ENCODE assay signal across 13 cellular contexts in the genomic region with DNA sequence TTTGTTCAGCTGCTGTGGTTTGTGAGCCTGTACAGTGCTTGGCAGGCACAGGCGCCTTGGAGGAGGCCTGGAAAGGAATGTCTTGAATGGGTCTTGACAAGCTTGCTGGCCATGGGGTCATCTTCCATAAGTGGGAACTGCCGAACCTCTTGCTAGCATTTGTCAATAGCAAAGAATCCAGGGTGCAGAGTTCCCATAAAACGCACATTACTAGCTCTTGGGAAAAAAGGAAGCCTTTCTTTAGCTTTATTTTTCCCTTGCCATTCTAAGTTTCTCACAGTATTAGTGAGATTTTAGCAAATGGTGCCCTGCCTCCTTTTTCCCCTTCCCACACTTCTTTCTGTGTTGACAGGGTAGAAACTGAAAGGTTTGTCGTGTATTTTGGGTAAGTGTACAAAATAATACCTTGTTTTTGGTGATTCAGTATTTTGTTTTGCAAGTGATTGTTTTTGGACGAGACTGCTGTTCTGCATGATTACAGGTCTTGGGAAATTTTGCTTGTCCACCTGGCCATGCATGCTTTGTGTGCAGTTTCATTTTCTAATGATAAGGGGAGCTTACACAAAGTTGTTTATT.
A peak's percentile ranks its signal among the peaks of the same experiment; 100 is the strongest.
DNase-seq lines count a peak whose midpoint lies in the region; ATAC-seq, FAIRE-seq and TF ChIP-seq lines count a peak whose summit lies in the region.
"Had no signal": no experiment of that assay in that cellular context is flagged by ENCODE, and none has a peak within 500 bp of the region (broad histone marks: within the 10 kb centered on the region; RNA-seq: fewer than 3 reads in every experiment).

No MANE protein-coding gene starts in this region.

- no peak overlapping the region for H3K9ac ChIP-seq in kidney (ENCODE audit: low read length in 2 of 2)

- intact Hi-C loops in kidney (cut with DNase I), result no loop called here

- ATAC-seq in GM18517 (IDR thresholded peaks at IDR 0.05; ENCODE audit: unreplicated experiment), result peak; percentile 54
- peak; percentile 45 for ATAC-seq in GM21825 (IDR thresholded peaks at IDR 0.05; ENCODE audit: unreplicated experiment)

- no peaks in the 10 kb centered on the region for H3K36me3 ChIP-seq in kidney (ENCODE audit: control insufficient read depth in 1 of 2, insufficient read depth in 2 of 2, low read length in 2 of 2)
- H3K36me3 ChIP-seq: stomach had no signal

- H3K9me3 ChIP-seq in kidney (ENCODE audit: control insufficient read depth in 1 of 2, low read length in 2 of 2), result no peaks in the 10 kb centered on the region
- H3K9me3 ChIP-seq: stomach had no signal

- H3K4me3 ChIP-seq in kidney (ENCODE audit: low read length in 2 of 2), result no peak overlapping the region
- H3K4me3 ChIP-seq: SK-N-MC, stomach had no signal

- H3K27ac ChIP-seq in kidney (ENCODE audit: low read depth in 2 of 2, low read length in 2 of 2), result no peak overlapping the region
- H3K27ac ChIP-seq: stomach had no signal

- no peak for FAIRE-seq in kidney (lab: Jason Lieb, UNC)

- DNase-seq in amygdala (lab: John Stamatoyannopoulos, UW) (peak in 41 of 56 donors; percentile 1 to 74 (median 19)), nucleus accumbens (lab: John Stamatoyannopoulos, UW) (peak in 32 of 56 donors; percentile 1 to 84 (median 18)), kidney (no peak), epidermal melanocyte (ENCODE audit: insufficient read length, low spot score) (no peak), COLO668 (lab: John Stamatoyannopoulos, UW; ENCODE audit: unreplicated experiment) (no peak), NCI-H226 (no peak)
- DNase-seq: foreskin melanocyte; NCI-H1092; stimulated activated CD4-positive, alpha-beta T cell treated with anti-CD3 and anti-CD28 coated beads, Interleukin-12 subunit alpha, Interleukin-12 subunit beta, amount 100 ng/mL, for 4 hours; stomach had no signal

- TF ChIP-seq CTCF in kidney (IDR thresholded peaks at IDR 0.05; ENCODE audit: borderline replicate concordance, extremely low read depth, insufficient read depth), result no peak

- no peaks in the 10 kb centered on the region for H3K4me1 ChIP-seq in kidney (ENCODE audit: control insufficient read depth in 1 of 2, insufficient read depth in 1 of 2, low read depth in 1 of 2, low read length in 2 of 2)

Comparison
In these comparisons a context has a peak if more than half of its experiments do, and no peak if none do; other contexts are left out.
1. DNase-seq: peak in amygdala (41 of 56) and nucleus accumbens (32 of 56); none in kidney (single experiment), epidermal melanocyte (single experiment), COLO668 (single experiment) and NCI-H226 (single experiment).